In genomic region chr18:37649930-37650329, GRCh38 we compare ENCODE assay signal across 26 cellular contexts.
"Had no signal": no experiment of that assay in that cellular context is flagged by ENCODE, and none has a peak within 500 bp of the region (broad histone marks: within the 10 kb centered on the region; RNA-seq: fewer than 3 reads in every experiment).

No MANE protein-coding gene starts in this region.

- H3K9me3 ChIP-seq: neutrophil, right lobe of liver, thyroid gland, vagina had no signal

- H3K4me1 ChIP-seq: parathyroid adenoma, psoas muscle, right lobe of liver, sigmoid colon, stomach, thyroid gland, tibial nerve, upper lobe of left lung, vagina had no signal

- ATAC-seq: natural killer cell treated with Interleukin-12 subunit alpha and Interleukin-12 subunit beta and Interleukin-15 and Interleukin-18, amount 100 ng/mL, for 72 hours; psoas muscle; right cardiac atrium; right lobe of liver; stimulated activated effector memory CD8-positive, alpha-beta T cell treated with anti-CD3 and anti-CD28 coated beads, Interleukin-12 subunit alpha, Interleukin-12 subunit beta, amount 100 ng/mL, for 72 hours; stimulated activated naive B cell treated with anti-CD40 and anti-IgM and Interleukin-4, amounts not matched to agents 10 μg/mL and 1 μg/mL and 100 μg/mL, for 72 hours had no signal

- H3K27me3 ChIP-seq: neutrophil, right lobe of liver, sigmoid colon, thyroid gland, tibial nerve, upper lobe of left lung, vagina had no signal

- H3K36me3 ChIP-seq: neutrophil, right lobe of liver, sigmoid colon, stomach, thoracic aorta, thyroid gland, tibial nerve, upper lobe of left lung, vagina had no signal

- DNase-seq: nephron progenitor cell; nucleus accumbens; posterior cingulate gyrus; psoas muscle; right cardiac atrium; right lobe of liver; sigmoid colon; small intestine; stimulated activated CD4-positive, alpha-beta T cell treated with anti-CD3 and anti-CD28 coated beads, Interleukin-15, amount 100 ng/mL, for 24 hours; stimulated activated CD4-positive, alpha-beta T cell treated with anti-CD3 and anti-CD28 coated beads, Interleukin-2, amount 100 ng/mL, for 24 hours; stimulated activated CD4-positive, alpha-beta T cell treated with anti-CD3 and anti-CD28 coated beads, Interleukin-2, amount 100 ng/mL, for 48 hours; stimulated activated CD4-positive, alpha-beta T cell treated with anti-CD3 and anti-CD28 coated beads, Interleukin-4, amount 100 ng/mL, for 24 hours; stimulated activated naive B cell treated with anti-CD40 and anti-IgM and Interleukin-4, amounts not matched to agents 10 μg/mL and 1 μg/mL and 100 μg/mL, for 72 hours; stimulated activated naive CD4-positive, alpha-beta T cell treated with Interleukin-2 at 50 U/mL for 16 hours; stomach; thyroid gland; trophoblast cell; upper lobe of left lung had no signal

- H3K27ac ChIP-seq: neutrophil, parathyroid adenoma, psoas muscle, right lobe of liver, sigmoid colon, stomach, thoracic aorta, thyroid gland, tibial nerve, upper lobe of left lung, vagina had no signal

- FAIRE-seq: small intestine, urothelium cell line had no signal

- H3K4me3 ChIP-seq: psoas muscle, right lobe of liver, sigmoid colon, stomach, thoracic aorta, thyroid gland, tibial nerve, upper lobe of left lung, vagina had no signal
